33 cellular contexts compared by ENCODE assay signal in the genomic region with DNA sequence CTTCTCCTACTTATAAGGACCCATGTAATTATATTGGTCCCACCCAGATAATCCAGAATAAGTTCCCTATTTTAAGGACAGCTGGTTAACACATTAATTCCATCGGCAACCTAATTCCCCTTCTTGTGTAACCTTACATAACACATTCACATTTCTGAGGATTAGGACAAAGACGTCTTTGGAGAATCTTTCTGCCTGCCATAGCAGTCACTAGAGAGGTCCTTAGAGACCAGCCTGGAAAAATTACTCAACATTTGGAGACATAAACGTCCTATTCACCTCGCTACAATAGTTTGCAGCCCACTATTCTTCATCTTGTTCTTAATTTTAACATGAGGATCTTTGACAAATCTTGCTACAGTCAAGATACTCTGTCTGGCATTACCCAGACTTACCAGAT.
"Had no signal": no experiment of that assay in that cellular context is flagged by ENCODE, and none has a peak within 500 bp of the region (broad histone marks: within the 10 kb centered on the region; RNA-seq: fewer than 3 reads in every experiment).

No MANE protein-coding gene starts in this region.

- H3K27me3 Mint-ChIP-seq: activated CD4-positive, alpha-beta memory T cell treated with anti-CD3 and anti-CD28 coated beads, Interleukin-2, amount 10 ng/mL, durations not matched to agents 7 days and 5 days; activated CD8-positive, alpha-beta memory T cell treated with anti-CD3 and anti-CD28 coated beads, Interleukin-2, amount 10 ng/mL, durations not matched to agents 7 days and 5 days; activated naive CD4-positive, alpha-beta T cell treated with anti-CD3 and anti-CD28 coated beads, Interleukin-2, amount 10 ng/mL, durations not matched to agents 7 days and 5 days had no signal

- FAIRE-seq: bronchial epithelial cell, TTC549 had no signal

- DNase-seq: activated B cell treated with CpG ODN at 0.5 μM for 24 hours; activated CD4-positive, alpha-beta memory T cell treated with anti-CD3 and anti-CD28 coated beads, Interleukin-2, amount 10 ng/mL, durations not matched to agents 7 days and 5 days; activated CD4-positive, alpha-beta T cell treated with anti-CD3 and anti-CD28 coated beads for 4 hours; activated CD4-positive, alpha-beta T cell treated with anti-CD3 and anti-CD28 coated beads, Interleukin-2, amount 10 ng/mL, durations not matched to agents 24 days and 14 days; activated CD4-positive, alpha-beta T cell treated with anti-CD3 and anti-CD28 coated beads, Interleukin-2, amount 50 U/mL, for 1 hour; activated CD4-positive, alpha-beta T cell treated with anti-CD3 and anti-CD28 coated beads, Interleukin-2, amount 50 U/mL, for 4 hours; activated CD4-positive, CD25-positive, alpha-beta regulatory T cell treated with anti-CD3 and anti-CD28 coated beads, Interleukin-2, amount 50 U/mL, for 72 hours; activated CD8-positive, alpha-beta memory T cell treated with anti-CD3 and anti-CD28 coated beads for 24 hours; activated CD8-positive, alpha-beta memory T cell treated with anti-CD3 and anti-CD28 coated beads, Interleukin-2, amount 10 ng/mL, durations not matched to agents 7 days and 5 days; activated CD8-positive, alpha-beta memory T cell treated with anti-CD3 and anti-CD28 coated beads, Interleukin-2, amount 50 U/mL, for 48 hours; activated CD8-positive, alpha-beta T cell treated with anti-CD3 and anti-CD28 coated beads, Interleukin-2, amount 10 ng/mL, durations not matched to agents 7 days and 5 days; activated effector memory CD4-positive, alpha-beta T cell treated with Interleukin-2 at 50 U/mL for 16 hours; activated gamma-delta T cell; activated naive CD4-positive, alpha-beta T cell treated with anti-CD3 and anti-CD28 coated beads, Interleukin-2, amount 10 ng/mL, durations not matched to agents 7 days and 5 days; activated naive CD4-positive, alpha-beta T cell treated with Interleukin-2 at 50 U/mL for 16 hours; activated naive CD8-positive, alpha-beta T cell treated with anti-CD3 and anti-CD28 coated beads, Interleukin-2, amount 10 ng/mL, durations not matched to agents 7 days and 5 days; activated naive CD8-positive, alpha-beta T cell treated with anti-CD3 and anti-CD28 coated beads, Interleukin-2, amount 50 U/mL, for 24 hours; activated T-cell treated with anti-CD3 and anti-CD28 coated beads, Interleukin-2, amount 50 U/mL, for 24 hours; activated T-cell treated with anti-CD3 and anti-CD28 coated beads, Interleukin-2, amount 50 U/mL, for 48 hours; amygdala; anterior cingulate cortex; central memory CD4-positive, alpha-beta T cell; T-helper 1 cell; T-helper 2 cell; T-helper 9 cell had no signal

- H3K9me3 Mint-ChIP-seq: activated B cell treated with CpG ODN at 0.5 μM for 24 hours; activated CD4-positive, alpha-beta memory T cell treated with anti-CD3 and anti-CD28 coated beads, Interleukin-2, amount 10 ng/mL, durations not matched to agents 7 days and 5 days; activated naive CD4-positive, alpha-beta T cell treated with anti-CD3 and anti-CD28 coated beads, Interleukin-2, amount 10 ng/mL, durations not matched to agents 7 days and 5 days; activated naive CD4-positive, alpha-beta T cell treated with anti-CD3 and anti-CD28 coated beads, Interleukin-2, amount 50 U/mL, for 24 hours; activated naive CD8-positive, alpha-beta T cell treated with anti-CD3 and anti-CD28 coated beads, Interleukin-2, amount 10 ng/mL, durations not matched to agents 7 days and 5 days; activated T-cell treated with anti-CD3 and anti-CD28 coated beads, Interleukin-2, amount 50 U/mL, for 24 hours; activated T-helper 2 cell treated with anti-CD3 and anti-CD28 coated beads, Interferon-gamma antibody, Interleukin-2, Interleukin-4, amounts not matched to agents 10 μg/mL and 5 μg/mL and 100 μg/mL, durations not matched to agents 14 hours and 24 hours and 36 hours; T-helper 1 cell treated with Interleukin-12 subunit alpha and Interleukin-12 subunit beta and Interleukin-4 antibody, amounts not matched to agents 30 μg/mL and 1 μg/mL, for 36 hours; T-helper 2 cell treated with Interferon-gamma antibody and Interleukin-4, amounts not matched to agents 5 μg/mL and 100 μg/mL, for 36 hours had no signal

- ATAC-seq: activated CD8-positive, alpha-beta memory T cell treated with anti-CD3 and anti-CD28 coated beads, Interleukin-2, amount 10 ng/mL, durations not matched to agents 7 days and 5 days; activated CD8-positive, alpha-beta T cell treated with anti-CD3 and anti-CD28 coated beads, Interleukin-2, amount 10 ng/mL, durations not matched to agents 7 days and 5 days; activated naive CD8-positive, alpha-beta T cell treated with anti-CD3 and anti-CD28 coated beads, Interleukin-2, amount 50 U/mL, for 24 hours had no signal

- H3K4me1 Mint-ChIP-seq: activated B cell treated with CpG ODN at 0.5 μM for 24 hours; activated CD4-positive, alpha-beta memory T cell treated with anti-CD3 and anti-CD28 coated beads, Interleukin-2, amount 10 ng/mL, durations not matched to agents 7 days and 5 days; activated CD4-positive, alpha-beta T cell treated with anti-CD3 and anti-CD28 coated beads, Interleukin-2, amount 10 ng/mL, durations not matched to agents 24 days and 14 days; activated CD8-positive, alpha-beta memory T cell treated with anti-CD3 and anti-CD28 coated beads, Interleukin-2, amount 10 ng/mL, durations not matched to agents 7 days and 5 days; activated naive CD4-positive, alpha-beta T cell treated with anti-CD3 and anti-CD28 coated beads, Interleukin-2, amount 10 ng/mL, durations not matched to agents 7 days and 5 days; activated naive CD4-positive, alpha-beta T cell treated with anti-CD3 and anti-CD28 coated beads, Interleukin-2, amount 50 U/mL, for 24 hours; activated naive CD8-positive, alpha-beta T cell treated with anti-CD3 and anti-CD28 coated beads, Interleukin-2, amount 10 ng/mL, durations not matched to agents 7 days and 5 days; activated naive CD8-positive, alpha-beta T cell treated with anti-CD3 and anti-CD28 coated beads, Interleukin-2, amount 50 U/mL, for 24 hours; brain had no signal

- H3K36me3 Mint-ChIP-seq: activated CD8-positive, alpha-beta memory T cell treated with anti-CD3 and anti-CD28 coated beads, Interleukin-2, amount 10 ng/mL, durations not matched to agents 7 days and 5 days; activated naive CD4-positive, alpha-beta T cell treated with anti-CD3 and anti-CD28 coated beads, Interleukin-2, amount 10 ng/mL, durations not matched to agents 7 days and 5 days; activated naive CD4-positive, alpha-beta T cell treated with anti-CD3 and anti-CD28 coated beads, Interleukin-2, amount 50 U/mL, for 24 hours; activated naive CD8-positive, alpha-beta T cell; activated naive CD8-positive, alpha-beta T cell treated with anti-CD3 and anti-CD28 coated beads, Interleukin-2, amount 10 ng/mL, durations not matched to agents 7 days and 5 days; brain had no signal

- H3K4me3 Mint-ChIP-seq: activated B cell treated with CpG ODN at 0.5 μM for 24 hours; activated CD4-positive, alpha-beta memory T cell treated with anti-CD3 and anti-CD28 coated beads, Interleukin-2, amount 10 ng/mL, durations not matched to agents 7 days and 5 days; activated CD4-positive, alpha-beta T cell treated with anti-CD3 and anti-CD28 coated beads, Interleukin-2, amount 10 ng/mL, durations not matched to agents 24 days and 14 days; activated CD8-positive, alpha-beta memory T cell treated with anti-CD3 and anti-CD28 coated beads, Interleukin-2, amount 10 ng/mL, durations not matched to agents 7 days and 5 days; activated CD8-positive, alpha-beta T cell treated with anti-CD3 and anti-CD28 coated beads, Interleukin-2, amount 10 ng/mL, durations not matched to agents 7 days and 5 days; activated naive CD4-positive, alpha-beta T cell treated with anti-CD3 and anti-CD28 coated beads, Interleukin-2, amount 10 ng/mL, durations not matched to agents 7 days and 5 days; activated naive CD4-positive, alpha-beta T cell treated with anti-CD3 and anti-CD28 coated beads, Interleukin-2, amount 50 U/mL, for 24 hours; activated naive CD8-positive, alpha-beta T cell; activated naive CD8-positive, alpha-beta T cell treated with anti-CD3 and anti-CD28 coated beads, Interleukin-2, amount 10 ng/mL, durations not matched to agents 7 days and 5 days; activated naive CD8-positive, alpha-beta T cell treated with anti-CD3 and anti-CD28 coated beads, Interleukin-2, amount 50 U/mL, for 24 hours; activated T-cell treated with anti-CD3 and anti-CD28 coated beads, Interleukin-2, amount 50 U/mL, for 24 hours; brain; T-helper 1 cell treated with Interleukin-12 subunit alpha and Interleukin-12 subunit beta and Interleukin-4 antibody, amounts not matched to agents 30 μg/mL and 1 μg/mL, for 36 hours; T-helper 2 cell treated with Interferon-gamma antibody and Interleukin-4, amounts not matched to agents 5 μg/mL and 100 μg/mL, for 36 hours had no signal

- H3K27ac Mint-ChIP-seq: activated B cell treated with CpG ODN at 0.5 μM for 24 hours; activated CD4-positive, alpha-beta memory T cell treated with anti-CD3 and anti-CD28 coated beads, Interleukin-2, amount 10 ng/mL, durations not matched to agents 7 days and 5 days; activated CD4-positive, alpha-beta T cell treated with anti-CD3 and anti-CD28 coated beads, Interleukin-2, amount 10 ng/mL, durations not matched to agents 24 days and 14 days; activated CD8-positive, alpha-beta memory T cell treated with anti-CD3 and anti-CD28 coated beads, Interleukin-2, amount 10 ng/mL, durations not matched to agents 7 days and 5 days; activated CD8-positive, alpha-beta T cell treated with anti-CD3 and anti-CD28 coated beads, Interleukin-2, amount 10 ng/mL, durations not matched to agents 7 days and 5 days; activated naive CD4-positive, alpha-beta T cell treated with anti-CD3 and anti-CD28 coated beads, Interleukin-2, amount 10 ng/mL, durations not matched to agents 7 days and 5 days; activated naive CD4-positive, alpha-beta T cell treated with anti-CD3 and anti-CD28 coated beads, Interleukin-2, amount 50 U/mL, for 24 hours; activated naive CD8-positive, alpha-beta T cell; activated naive CD8-positive, alpha-beta T cell treated with anti-CD3 and anti-CD28 coated beads, Interleukin-2, amount 10 ng/mL, durations not matched to agents 7 days and 5 days; activated naive CD8-positive, alpha-beta T cell treated with anti-CD3 and anti-CD28 coated beads, Interleukin-2, amount 50 U/mL, for 24 hours; activated T-cell treated with anti-CD3 and anti-CD28 coated beads, Interleukin-2, amount 50 U/mL, for 24 hours; activated T-helper 2 cell treated with anti-CD3 and anti-CD28 coated beads, Interferon-gamma antibody, Interleukin-2, Interleukin-4, amounts not matched to agents 10 μg/mL and 5 μg/mL and 100 μg/mL, durations not matched to agents 14 hours and 24 hours and 36 hours; brain; T-helper 1 cell treated with Interleukin-12 subunit alpha and Interleukin-12 subunit beta and Interleukin-4 antibody, amounts not matched to agents 30 μg/mL and 1 μg/mL, for 36 hours; T-helper 2 cell treated with Interferon-gamma antibody and Interleukin-4, amounts not matched to agents 5 μg/mL and 100 μg/mL, for 36 hours had no signal
